ENCODE assay signal across 8 cellular contexts in genomic region chr14:49767473-49768300, GRCh38. TPM values are rescaled to one million over a fixed set of nuclear protein-coding genes. Genes with fewer than 3 reads are reported as not detected.
DNase-seq lines count a peak whose midpoint lies in the region; ATAC-seq and TF ChIP-seq lines count a peak whose summit lies in the region.

TSS of gene KLHDC2 (plus strand) at chr14:49768153. CDS start at chr14:49768469, 316 bp downstream.

- peak within 1 kb of the TSS; percentile 99 for H3K4me3 Mint-ChIP-seq in HFFc6
- H3K4me3 Mint-ChIP-seq in activated naive CD4-positive, alpha-beta T cell treated with anti-CD3 and anti-CD28 coated beads, Interleukin-2, amount 10 ng/mL, durations not matched to agents 7 days and 5 days, result peak within 1 kb of the TSS; percentile 98

- H3K4me3 ChIP-seq in SK-N-MC, result peak within 1 kb of the TSS; percentile 96

- peaks cover 10% of the 10 kb centered on the region for H3K27me3 Mint-ChIP-seq in HFFc6 (ENCODE audit: insufficient read depth)
- H3K27me3 Mint-ChIP-seq in activated naive CD4-positive, alpha-beta T cell treated with anti-CD3 and anti-CD28 coated beads, Interleukin-2, amount 10 ng/mL, durations not matched to agents 7 days and 5 days, result no peaks in the 10 kb centered on the region

- peaks cover 45% of the 10 kb centered on the region for H3K4me1 Mint-ChIP-seq in HFFc6 (ENCODE audit: low read depth)
- H3K4me1 Mint-ChIP-seq in activated naive CD4-positive, alpha-beta T cell treated with anti-CD3 and anti-CD28 coated beads, Interleukin-2, amount 10 ng/mL, durations not matched to agents 7 days and 5 days, result peaks cover 36% of the 10 kb centered on the region

- no peaks in the 10 kb centered on the region for H3K9me3 ChIP-seq in SK-N-MC (ENCODE audit: low read depth, low read length)

- H3K9me3 Mint-ChIP-seq in HFFc6, result no peaks in the 10 kb centered on the region
- no peaks in the 10 kb centered on the region for H3K9me3 Mint-ChIP-seq in activated naive CD4-positive, alpha-beta T cell treated with anti-CD3 and anti-CD28 coated beads, Interleukin-2, amount 10 ng/mL, durations not matched to agents 7 days and 5 days

- H3K27ac ChIP-seq in SK-N-MC (peak within 1 kb of the TSS; percentile 99), temporal lobe (ENCODE audit: low read depth, low read length) (peak within 1 kb of the TSS; percentile 97)

- peak; percentile 92 for DNase-seq in GM10266 (ENCODE audit: extremely low spot score)
- DNase-seq in HFFc6, result peak; percentile 84
- peak; percentile 71 for DNase-seq in MV-4-11 (lab: John Stamatoyannopoulos, UW)
- no peak for DNase-seq in SK-N-MC (ENCODE audit: low read depth, low spot score)
- peak; percentile 92 for DNase-seq in activated naive CD4-positive, alpha-beta T cell treated with anti-CD3 and anti-CD28 coated beads, Interleukin-2, amount 10 ng/mL, durations not matched to agents 7 days and 5 days
- DNase-seq in globus pallidus (ENCODE audit: low spot score), result peak; percentile 87
- DNase-seq in omental fat pad (ENCODE audit: low spot score), result peak; percentile 46

- H3K36me3 Mint-ChIP-seq in HFFc6 (ENCODE audit: low read depth), result no peaks in the 10 kb centered on the region; the same call in 1 of the 2 replicates
- peaks cover 7% of the 10 kb centered on the region for H3K36me3 Mint-ChIP-seq in activated naive CD4-positive, alpha-beta T cell treated with anti-CD3 and anti-CD28 coated beads, Interleukin-2, amount 10 ng/mL, durations not matched to agents 7 days and 5 days

- H3K27ac Mint-ChIP-seq in HFFc6, result peak within 1 kb of the TSS; percentile 99
- peak within 1 kb of the TSS; percentile 100 for H3K27ac Mint-ChIP-seq in activated naive CD4-positive, alpha-beta T cell treated with anti-CD3 and anti-CD28 coated beads, Interleukin-2, amount 10 ng/mL, durations not matched to agents 7 days and 5 days

- no peaks in the 10 kb centered on the region for H3K36me3 ChIP-seq in SK-N-MC (ENCODE audit: insufficient read depth, low read length)

- peak within 1 kb of the TSS; percentile 95 for H3K9ac ChIP-seq in SK-N-MC (ENCODE audit: insufficient read length)

- peak; percentile 95 for ATAC-seq in omental fat pad (ENCODE audit: low FRiP score)

- CTCF ChIA-PET in activated naive CD4-positive, alpha-beta T cell treated with anti-CD3 and anti-CD28 coated beads, Interleukin-2, amount 10 ng/mL, durations not matched to agents 7 days and 5 days (lab: Charles Lee), result interaction anchor here (0.7 to 2.8 kb wide), 8 partner anchors 75 to 146 kb away, joined by 3 to 15 read pairs (median 3); partner anchors contain the start of genes DNAAF2 and POLE2

- TF ChIP-seq CTCF in GM10266 (IDR thresholded peaks at IDR 0.05; ENCODE audit: control insufficient read depth, insufficient read depth, low read depth, missing control alignments) (peak; percentile 84), HFFc6 (IDR thresholded peaks at IDR 0.05) (peak; percentile 38), omental fat pad (IDR thresholded peaks at IDR 0.05) (no peak)

RNA-seq across cellular contexts. Expression of gene KLHDC2, which starts in this region (rescaled TPM):
- 10 to 100 TPM; 29.8 to 35.5 (median 33.8) TPM for total RNA-seq in HFFc6 (2021; fragmentation: NEBNext Ultra II Directional; extraction: Animal tissue kit (Norgen Biotek cat#: 25700))
- total RNA-seq in omental fat pad, result 10 to 100 TPM; 30.5 to 82.4 (median 50.6) TPM
- 134 TPM for total RNA-seq in temporal lobe

Comparison
In these comparisons a context has a peak if more than half of its experiments do, and no peak if none do; other contexts are left out.
1. CTCF ChIP-seq: peak in GM10266 (single experiment) and HFFc6 (single experiment); none in omental fat pad (0 of 3).